Comparison of ENCODE assay signal across 7 cellular contexts in the genomic region with DNA sequence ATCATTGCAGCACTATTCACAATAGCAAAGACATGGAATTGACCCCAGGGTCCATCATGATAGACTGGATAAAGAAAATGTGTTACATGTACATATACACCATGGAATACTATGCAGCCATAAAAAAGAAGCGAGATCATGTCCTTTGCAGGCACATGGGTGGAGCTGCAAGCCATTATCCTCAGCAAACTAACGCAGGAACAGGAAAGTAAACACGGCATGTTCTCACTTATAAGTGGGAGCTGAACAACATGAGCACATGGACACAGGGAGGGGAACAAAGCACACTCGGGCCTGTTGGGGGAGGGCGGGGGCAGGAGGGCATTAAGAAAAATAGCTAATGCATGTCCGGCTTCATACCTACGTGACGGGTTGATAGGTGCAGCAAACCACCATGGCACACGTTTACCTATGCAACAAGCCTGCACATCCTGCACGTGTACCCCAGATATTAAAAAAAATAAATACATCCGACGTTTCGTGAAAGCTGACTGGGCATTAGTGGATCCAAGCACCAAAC. TPM values are rescaled to one million over a fixed set of nuclear protein-coding genes. Genes with fewer than 3 reads are reported as not detected.
DNase-seq lines count a peak whose midpoint lies in the region; ATAC-seq and TF ChIP-seq lines count a peak whose summit lies in the region.

No MANE protein-coding gene starts in this region.

- peaks cover 3% of the 10 kb centered on the region; the same call in 1 of the 2 replicates for H3K9me3 ChIP-seq in HAP-1
- no peaks in the 10 kb centered on the region for H3K9me3 ChIP-seq in T-helper 17 cell (ENCODE audit: control insufficient read depth, low read length, poor library complexity, severe bottlenecking)
- no peaks in the 10 kb centered on the region for H3K9me3 ChIP-seq in gastrocnemius medialis

- peaks cover 4% of the 10 kb centered on the region for H3K4me1 Mint-ChIP-seq in T-helper 17 cell

- TF ChIP-seq POLR2A in gastrocnemius medialis (IDR thresholded peaks at IDR 0.05) = no peak

- peak overlapping the region; percentile 37 for H3K4me3 ChIP-seq in HAP-1
- peak overlapping the region; percentile 45 for H3K4me3 ChIP-seq in fibroblast of pulmonary artery (replicated peaks; ENCODE audit: low read depth, low read length)
- H3K4me3 ChIP-seq in gastrocnemius medialis = peak overlapping the region in 3 of 4 donors; percentile 48 to 77 (median 56)

- H3K27ac ChIP-seq in gastrocnemius medialis = no peak overlapping the region

- TF ChIP-seq CTCF in fibroblast of pulmonary artery (IDR thresholded peaks at IDR 0.05; ENCODE audit: low read length, missing control alignments) (no peak), gastrocnemius medialis (IDR thresholded peaks at IDR 0.05 in 4 of 5, conservative IDR thresholded peaks at IDR 0.05 in 1 of 5) (no peak), GM13977 (IDR thresholded peaks at IDR 0.05; ENCODE audit: extremely low read depth, insufficient read depth, missing control alignments) (no peak)

- H3K27ac Mint-ChIP-seq in T-helper 17 cell = no peak overlapping the region

- no peaks in the 10 kb centered on the region for H3K36me3 Mint-ChIP-seq in T-helper 17 cell (ENCODE audit: low read depth)

- peak overlapping the region; percentile 72 for H3K4me3 Mint-ChIP-seq in T-helper 17 cell

- H3K36me3 ChIP-seq in HAP-1 (replicated peaks) = no peaks in the 10 kb centered on the region
- no peaks in the 10 kb centered on the region for H3K36me3 ChIP-seq in gastrocnemius medialis

- H3K27me3 Mint-ChIP-seq in T-helper 17 cell = no peaks in the 10 kb centered on the region

- no peak for DNase-seq in HAP-1 (ENCODE audit: low spot score in 2 of 2)
- no peak for DNase-seq in T-helper 17 cell
- DNase-seq in fibroblast of pulmonary artery (ENCODE audit: low read depth) = no peak
- no peak for DNase-seq in gastrocnemius medialis
- DNase-seq in GM13977 (ENCODE audit: low spot score) = no peak
- no peak for DNase-seq in nucleus accumbens (lab: John Stamatoyannopoulos, UW)

- in situ Hi-C loops in HAP-1 (cut with MboI; ENCODE audit: low sequenced_read_pairs) (no loop called here), gastrocnemius medialis (cut with MboI; ENCODE audit: low sequenced_read_pairs in 4 of 4) (loop anchor here in 1 of 4 donors (25.0 kb wide), 1 partner anchor 266 kb away; the partner anchor contains the start of gene SPG7), GM13977 (cut with MboI; ENCODE audit: low pct_unique_long_range_greater_than_20kb, low sequenced_read_pairs, unreplicated experiment) (no loop called here)

- no peaks in the 10 kb centered on the region for H3K27me3 ChIP-seq in HAP-1 (ENCODE audit: low read depth)
- peaks cover 9 to 16% (median 11%) of the 10 kb centered on the region in 3 donors for H3K27me3 ChIP-seq in gastrocnemius medialis

- no peak for ATAC-seq in T-helper 17 cell
- no peak for ATAC-seq in gastrocnemius medialis
- ATAC-seq in HG02938 (IDR thresholded peaks at IDR 0.05; ENCODE audit: unreplicated experiment) = no peak

- intact Hi-C loops in gastrocnemius medialis (cut with DNase I; ENCODE audit: low total_unique reads) = loop anchor here (10.0 kb wide), 2 partner anchors 408 to 1292 kb away; partner anchors contain the start of genes BANP, CHMP1A and SPATA33

- H3K4me1 ChIP-seq in HAP-1 = no peaks in the 10 kb centered on the region
- H3K4me1 ChIP-seq in gastrocnemius medialis = peaks cover 7 to 14% of the 10 kb centered on the region in 2 donors

RNA-seq across cellular contexts. Expression of gene ZNF778, which starts 28.9 kb away (rescaled TPM):
- total RNA-seq in T-helper 17 cell = 1 to 10 TPM; 4.1 to 8.1 TPM
- 10 to 100 TPM; 10.7 to 21.3 (median 17.9) TPM for total RNA-seq in gastrocnemius medialis

RNA-seq across cellular contexts. Expression of gene SLC22A31, which starts 46.1 kb away (rescaled TPM):
- total RNA-seq in T-helper 17 cell (under 1 TPM; 0.52 to 0.76 TPM), gastrocnemius medialis (not detected)
